16 cellular contexts compared by ENCODE assay signal in the genomic region with DNA sequence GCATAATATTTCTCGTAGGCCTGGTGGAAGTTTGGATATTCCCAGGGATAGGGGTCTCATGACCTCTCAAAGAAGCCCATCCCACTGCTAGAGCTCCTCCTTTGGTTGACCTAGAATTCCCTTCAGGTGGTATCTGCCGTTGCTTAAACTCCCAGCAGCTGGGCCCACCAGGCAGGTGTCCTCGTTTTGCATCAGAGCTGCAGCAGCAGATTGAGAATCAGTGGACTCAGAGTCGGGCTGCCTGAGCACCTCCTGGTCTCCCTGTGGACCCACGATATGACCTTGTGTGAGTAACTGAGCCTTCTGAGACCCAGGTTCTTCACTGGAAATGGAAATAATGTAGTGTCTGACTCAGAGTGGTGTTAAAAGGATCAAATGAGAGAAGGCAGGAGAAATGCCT.
"Had no signal": no experiment of that assay in that cellular context is flagged by ENCODE, and none has a peak within 500 bp of the region (broad histone marks: within the 10 kb centered on the region; RNA-seq: fewer than 3 reads in every experiment).

No MANE protein-coding gene starts in this region.

- ATAC-seq: activated naive CD4-positive, alpha-beta T cell treated with anti-CD3 and anti-CD28 coated beads, Interleukin-2, amount 50 U/mL, for 72 hours; activated T-cell treated with anti-CD3 and anti-CD28 coated beads, Interleukin-2, amount 50 U/mL, for 72 hours; T-cell had no signal

- DNase-seq: activated B cell treated with CpG ODN at 0.5 μM for 24 hours; activated CD4-positive, alpha-beta T cell treated with anti-CD3 and anti-CD28 coated beads for 4 hours; activated gamma-delta T cell; activated T-cell treated with anti-CD3 and anti-CD28 coated beads, Interleukin-2, amount 50 U/mL, for 72 hours; cerebellar nuclear complex; effector CD8-positive, alpha-beta T cell; esophagus squamous epithelium; islet precursor cell; nucleus accumbens; retina; stimulated activated CD4-positive, alpha-beta T cell treated with anti-CD3 and anti-CD28 coated beads, Interleukin-12 subunit alpha, Interleukin-12 subunit beta, amount 100 ng/mL, for 4 hours; stimulated activated CD4-positive, alpha-beta T cell treated with anti-CD3 and anti-CD28 coated beads, Interleukin-1b, Interleukin-23, amount 100 ng/mL, for 48 hours; stimulated activated naive CD4-positive, alpha-beta T cell treated with Interleukin-2 at 50 U/mL for 16 hours; T-cell; tibial artery had no signal
